2 cellular contexts compared by ENCODE assay signal in the genomic region with DNA sequence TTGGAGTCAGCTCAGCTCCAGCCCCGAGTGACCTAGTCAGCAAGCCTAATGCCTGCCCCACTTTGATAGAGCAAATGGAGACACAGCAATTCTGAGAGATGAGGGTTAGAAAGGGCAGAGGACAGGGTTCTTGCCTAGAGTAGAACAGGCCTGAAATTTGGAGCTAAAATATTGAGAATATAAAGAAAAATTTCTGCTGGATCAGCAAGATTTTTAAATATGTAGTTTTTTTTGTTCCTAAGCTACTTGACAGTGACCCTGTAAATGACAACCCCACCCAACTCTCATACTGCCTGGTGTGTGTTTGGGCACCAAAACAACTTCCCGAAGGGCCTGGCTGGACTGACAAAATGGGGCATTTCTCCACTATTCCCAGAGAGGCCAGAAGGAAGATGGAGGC.
A peak's percentile ranks its signal among the peaks of the same experiment; 100 is the strongest.
TF ChIP-seq lines count a peak whose summit lies in the region.

No MANE protein-coding gene starts in this region.

TF ChIP-seq in K562, 482 proteins besides CTCF, POLR2A, EP300 and RAD21 (continues in another document):
- TF ChIP-seq, protein P1, sequence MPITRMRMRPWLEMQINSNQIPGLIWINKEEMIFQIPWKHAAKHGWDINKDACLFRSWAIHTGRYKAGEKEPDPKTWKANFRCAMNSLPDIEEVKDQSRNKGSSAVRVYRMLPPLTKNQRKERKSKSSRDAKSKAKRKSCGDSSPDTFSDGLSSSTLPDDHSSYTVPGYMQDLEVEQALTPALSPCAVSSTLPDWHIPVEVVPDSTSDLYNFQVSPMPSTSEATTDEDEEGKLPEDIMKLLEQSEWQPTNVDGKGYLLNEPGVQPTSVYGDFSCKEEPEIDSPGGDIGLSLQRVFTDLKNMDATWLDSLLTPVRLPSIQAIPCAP (CRISPR knock-in tag; IDR thresholded peaks at IDR 0.05; ENCODE audit: borderline replicate concordance) = no peak
- TF ChIP-seq GTF2E2 (tag; IDR thresholded peaks at IDR 0.05) = no peak
- TF ChIP-seq ZNF316 (IDR thresholded peaks at IDR 0.05) = peak; percentile 97
- TF ChIP-seq ZNF174 (CRISPR knock-in tag; IDR thresholded peaks at IDR 0.05) = no peak
- no peak for TF ChIP-seq NCOR1 (IDR thresholded peaks at IDR 0.05)
- TF ChIP-seq, protein P2, sequence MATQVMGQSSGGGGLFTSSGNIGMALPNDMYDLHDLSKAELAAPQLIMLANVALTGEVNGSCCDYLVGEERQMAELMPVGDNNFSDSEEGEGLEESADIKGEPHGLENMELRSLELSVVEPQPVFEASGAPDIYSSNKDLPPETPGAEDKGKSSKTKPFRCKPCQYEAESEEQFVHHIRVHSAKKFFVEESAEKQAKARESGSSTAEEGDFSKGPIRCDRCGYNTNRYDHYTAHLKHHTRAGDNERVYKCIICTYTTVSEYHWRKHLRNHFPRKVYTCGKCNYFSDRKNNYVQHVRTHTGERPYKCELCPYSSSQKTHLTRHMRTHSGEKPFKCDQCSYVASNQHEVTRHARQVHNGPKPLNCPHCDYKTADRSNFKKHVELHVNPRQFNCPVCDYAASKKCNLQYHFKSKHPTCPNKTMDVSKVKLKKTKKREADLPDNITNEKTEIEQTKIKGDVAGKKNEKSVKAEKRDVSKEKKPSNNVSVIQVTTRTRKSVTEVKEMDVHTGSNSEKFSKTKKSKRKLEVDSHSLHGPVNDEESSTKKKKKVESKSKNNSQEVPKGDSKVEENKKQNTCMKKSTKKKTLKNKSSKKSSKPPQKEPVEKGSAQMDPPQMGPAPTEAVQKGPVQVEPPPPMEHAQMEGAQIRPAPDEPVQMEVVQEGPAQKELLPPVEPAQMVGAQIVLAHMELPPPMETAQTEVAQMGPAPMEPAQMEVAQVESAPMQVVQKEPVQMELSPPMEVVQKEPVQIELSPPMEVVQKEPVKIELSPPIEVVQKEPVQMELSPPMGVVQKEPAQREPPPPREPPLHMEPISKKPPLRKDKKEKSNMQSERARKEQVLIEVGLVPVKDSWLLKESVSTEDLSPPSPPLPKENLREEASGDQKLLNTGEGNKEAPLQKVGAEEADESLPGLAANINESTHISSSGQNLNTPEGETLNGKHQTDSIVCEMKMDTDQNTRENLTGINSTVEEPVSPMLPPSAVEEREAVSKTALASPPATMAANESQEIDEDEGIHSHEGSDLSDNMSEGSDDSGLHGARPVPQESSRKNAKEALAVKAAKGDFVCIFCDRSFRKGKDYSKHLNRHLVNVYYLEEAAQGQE (CRISPR knock-in tag; IDR thresholded peaks at IDR 0.05; ENCODE audit: low read depth) = no peak
- TF ChIP-seq ZNF444 (CRISPR knock-in tag; IDR thresholded peaks at IDR 0.05) = no peak
- TF ChIP-seq MAFK (IDR thresholded peaks at IDR 0.05; ENCODE audit: low read length) = peak; percentile 90
- TF ChIP-seq ZNF785 (CRISPR knock-in tag; IDR thresholded peaks at IDR 0.05) = no peak
- TF ChIP-seq, protein P3, sequence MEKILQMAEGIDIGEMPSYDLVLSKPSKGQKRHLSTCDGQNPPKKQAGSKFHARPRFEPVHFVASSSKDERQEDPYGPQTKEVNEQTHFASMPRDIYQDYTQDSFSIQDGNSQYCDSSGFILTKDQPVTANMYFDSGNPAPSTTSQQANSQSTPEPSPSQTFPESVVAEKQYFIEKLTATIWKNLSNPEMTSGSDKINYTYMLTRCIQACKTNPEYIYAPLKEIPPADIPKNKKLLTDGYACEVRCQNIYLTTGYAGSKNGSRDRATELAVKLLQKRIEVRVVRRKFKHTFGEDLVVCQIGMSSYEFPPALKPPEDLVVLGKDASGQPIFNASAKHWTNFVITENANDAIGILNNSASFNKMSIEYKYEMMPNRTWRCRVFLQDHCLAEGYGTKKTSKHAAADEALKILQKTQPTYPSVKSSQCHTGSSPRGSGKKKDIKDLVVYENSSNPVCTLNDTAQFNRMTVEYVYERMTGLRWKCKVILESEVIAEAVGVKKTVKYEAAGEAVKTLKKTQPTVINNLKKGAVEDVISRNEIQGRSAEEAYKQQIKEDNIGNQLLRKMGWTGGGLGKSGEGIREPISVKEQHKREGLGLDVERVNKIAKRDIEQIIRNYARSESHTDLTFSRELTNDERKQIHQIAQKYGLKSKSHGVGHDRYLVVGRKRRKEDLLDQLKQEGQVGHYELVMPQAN (IDR thresholded peaks at IDR 0.05; ENCODE audit: borderline replicate concordance) = no peak
- no peak for TF ChIP-seq TCFL5 (CRISPR knock-in tag; conservative IDR thresholded peaks at IDR 0.05)
- TF ChIP-seq, protein P4, sequence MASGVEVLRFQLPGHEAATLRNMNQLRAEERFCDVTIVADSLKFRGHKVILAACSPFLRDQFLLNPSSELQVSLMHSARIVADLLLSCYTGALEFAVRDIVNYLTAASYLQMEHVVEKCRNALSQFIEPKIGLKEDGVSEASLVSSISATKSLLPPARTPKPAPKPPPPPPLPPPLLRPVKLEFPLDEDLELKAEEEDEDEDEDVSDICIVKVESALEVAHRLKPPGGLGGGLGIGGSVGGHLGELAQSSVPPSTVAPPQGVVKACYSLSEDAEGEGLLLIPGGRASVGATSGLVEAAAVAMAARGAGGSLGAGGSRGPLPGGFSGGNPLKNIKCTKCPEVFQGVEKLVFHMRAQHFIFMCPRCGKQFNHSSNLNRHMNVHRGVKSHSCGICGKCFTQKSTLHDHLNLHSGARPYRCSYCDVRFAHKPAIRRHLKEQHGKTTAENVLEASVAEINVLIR (CRISPR knock-in tag; IDR thresholded peaks at IDR 0.05) = no peak
- no peak for TF ChIP-seq MEIS2 (IDR thresholded peaks at IDR 0.05; ENCODE audit: partially characterized antibody)
- peak; percentile 94 for TF ChIP-seq C11orf30 (IDR thresholded peaks at IDR 0.05; ENCODE audit: low read depth)
- TF ChIP-seq SUPT5H (IDR thresholded peaks at IDR 0.05) = no peak
- TF ChIP-seq FOXJ2 (tag; IDR thresholded peaks at IDR 0.05) = no peak
- TF ChIP-seq ETV1 (tag; conservative IDR thresholded peaks at IDR 0.05; ENCODE audit: low read depth) = no peak
- no peak for TF ChIP-seq ZBTB1 (CRISPR knock-in tag; IDR thresholded peaks at IDR 0.05; ENCODE audit: borderline replicate concordance, low read depth)
- TF ChIP-seq, protein P5, sequence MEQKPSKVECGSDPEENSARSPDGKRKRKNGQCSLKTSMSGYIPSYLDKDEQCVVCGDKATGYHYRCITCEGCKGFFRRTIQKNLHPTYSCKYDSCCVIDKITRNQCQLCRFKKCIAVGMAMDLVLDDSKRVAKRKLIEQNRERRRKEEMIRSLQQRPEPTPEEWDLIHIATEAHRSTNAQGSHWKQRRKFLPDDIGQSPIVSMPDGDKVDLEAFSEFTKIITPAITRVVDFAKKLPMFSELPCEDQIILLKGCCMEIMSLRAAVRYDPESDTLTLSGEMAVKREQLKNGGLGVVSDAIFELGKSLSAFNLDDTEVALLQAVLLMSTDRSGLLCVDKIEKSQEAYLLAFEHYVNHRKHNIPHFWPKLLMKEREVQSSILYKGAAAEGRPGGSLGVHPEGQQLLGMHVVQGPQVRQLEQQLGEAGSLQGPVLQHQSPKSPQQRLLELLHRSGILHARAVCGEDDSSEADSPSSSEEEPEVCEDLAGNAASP (IDR thresholded peaks at IDR 0.05) = no peak
- no peak for TF ChIP-seq DMBX1 (CRISPR knock-in tag; IDR thresholded peaks at IDR 0.05; ENCODE audit: borderline replicate concordance)

TF ChIP-seq in SK-N-SH, 30 proteins besides CTCF, POLR2A, EP300 and RAD21:
- TF ChIP-seq GABPA (IDR thresholded peaks at IDR 0.05; ENCODE audit: low read depth) = no peak
- no peak for TF ChIP-seq POLR2AphosphoS5 (IDR thresholded peaks at IDR 0.05; ENCODE audit: low read depth, low read length)
- TF ChIP-seq MEF2A (IDR thresholded peaks at IDR 0.05; ENCODE audit: borderline replicate concordance, low read depth) = no peak
- TF ChIP-seq SIN3A (IDR thresholded peaks at IDR 0.05; ENCODE audit: borderline replicate concordance, low read depth, low read length) = no peak
- TF ChIP-seq ELF1 (IDR thresholded peaks at IDR 0.05) = no peak
- TF ChIP-seq, protein P2 (IDR thresholded peaks at IDR 0.05; ENCODE audit: low read depth, low read length) = no peak
- TF ChIP-seq CHD2 (IDR thresholded peaks at IDR 0.05; ENCODE audit: low read length, partially characterized antibody) = no peak
- TF ChIP-seq, protein P6, sequence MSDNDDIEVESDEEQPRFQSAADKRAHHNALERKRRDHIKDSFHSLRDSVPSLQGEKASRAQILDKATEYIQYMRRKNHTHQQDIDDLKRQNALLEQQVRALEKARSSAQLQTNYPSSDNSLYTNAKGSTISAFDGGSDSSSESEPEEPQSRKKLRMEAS (IDR thresholded peaks at IDR 0.05; ENCODE audit: low read depth) = no peak
